28 cellular contexts compared by ENCODE assay signal in genomic region chr5:95942414-95942813, GRCh38.
"Had no signal": no experiment of that assay in that cellular context is flagged by ENCODE, and none has a peak within 500 bp of the region (broad histone marks: within the 10 kb centered on the region; RNA-seq: fewer than 3 reads in every experiment).

No MANE protein-coding gene starts in this region.

- H3K27ac ChIP-seq: brain microvascular endothelial cell, coronary artery, esophagus squamous epithelium, gastroesophageal sphincter, heart right ventricle, hepatocyte had no signal

- H3K4me3 ChIP-seq: coronary artery, esophagus squamous epithelium, gastroesophageal sphincter, heart right ventricle, hepatocyte had no signal

- ATAC-seq: activated CD4-positive, alpha-beta T cell treated with anti-CD3 and anti-CD28 coated beads for 36 hours; activated CD8-positive, alpha-beta memory T cell treated with anti-CD3 and anti-CD28 coated beads, Interleukin-2, amount 10 ng/mL, durations not matched to agents 7 days and 5 days; activated CD8-positive, alpha-beta T cell treated with anti-CD3 and anti-CD28 coated beads, Interleukin-2, amount 10 ng/mL, durations not matched to agents 7 days and 5 days; activated naive CD4-positive, alpha-beta T cell treated with anti-CD3 and anti-CD28 coated beads, Interleukin-2, amount 50 U/mL, for 72 hours; activated T-cell treated with anti-CD3 and anti-CD28 coated beads, Interleukin-2, amount 50 U/mL, for 72 hours; effector memory CD8-positive, alpha-beta T cell; gastroesophageal sphincter; heart right ventricle had no signal

- FAIRE-seq: bronchial epithelial cell had no signal

- H3K27me3 ChIP-seq: brain microvascular endothelial cell, esophagus squamous epithelium, gastroesophageal sphincter, heart right ventricle, hepatocyte had no signal

- H3K36me3 ChIP-seq: brain microvascular endothelial cell, gastroesophageal sphincter had no signal

- H3K4me2 ChIP-seq: hepatocyte had no signal

- DNase-seq: activated CD4-positive, alpha-beta memory T cell treated with anti-CD3 and anti-CD28 coated beads for 36 hours; activated CD4-positive, alpha-beta T cell treated with anti-CD3 and anti-CD28 coated beads for 36 hours; activated CD4-positive, alpha-beta T cell treated with anti-CD3 and anti-CD28 coated beads, Interleukin-2, amount 10 ng/mL, durations not matched to agents 24 days and 14 days; activated CD4-positive, CD25-positive, alpha-beta regulatory T cell; activated CD4-positive, CD25-positive, alpha-beta regulatory T cell treated with anti-CD3 and anti-CD28 coated beads, Interleukin-2, amount 50 U/mL, for 72 hours; activated CD8-positive, alpha-beta memory T cell treated with anti-CD3 and anti-CD28 coated beads, Interleukin-2, amount 10 ng/mL, durations not matched to agents 7 days and 5 days; activated CD8-positive, alpha-beta memory T cell treated with anti-CD3 and anti-CD28 coated beads, Interleukin-2, amount 50 U/mL, for 4 hours; activated CD8-positive, alpha-beta T cell treated with anti-CD3 and anti-CD28 coated beads, Interleukin-2, amount 10 ng/mL, durations not matched to agents 7 days and 5 days; activated gamma-delta T cell; activated naive CD4-positive, alpha-beta T cell; activated naive CD4-positive, alpha-beta T cell treated with anti-CD3 and anti-CD28 coated beads, Interleukin-2, amount 10 ng/mL, durations not matched to agents 7 days and 5 days; activated naive CD8-positive, alpha-beta T cell treated with anti-CD3 and anti-CD28 coated beads, Interleukin-2, amount 10 ng/mL, durations not matched to agents 7 days and 5 days; activated T-cell treated with anti-CD3 and anti-CD28 coated beads for 4 hours; activated T-cell treated with anti-CD3 and anti-CD28 coated beads, Interleukin-2, amount 50 U/mL, for 24 hours; activated T-cell treated with anti-CD3 and anti-CD28 coated beads, Interleukin-2, amount 50 U/mL, for 72 hours; amniotic stem cell; anterior cingulate cortex; brain microvascular endothelial cell; effector CD4-positive, alpha-beta T cell; effector memory CD8-positive, alpha-beta T cell; esophagus squamous epithelium; heart right ventricle; T1000 had no signal

- H2AFZ ChIP-seq: hepatocyte had no signal

- H3K9me3 ChIP-seq: esophagus squamous epithelium, gastroesophageal sphincter, heart right ventricle had no signal
